Comparison of ENCODE assay signal across 24 cellular contexts in the genomic region with DNA sequence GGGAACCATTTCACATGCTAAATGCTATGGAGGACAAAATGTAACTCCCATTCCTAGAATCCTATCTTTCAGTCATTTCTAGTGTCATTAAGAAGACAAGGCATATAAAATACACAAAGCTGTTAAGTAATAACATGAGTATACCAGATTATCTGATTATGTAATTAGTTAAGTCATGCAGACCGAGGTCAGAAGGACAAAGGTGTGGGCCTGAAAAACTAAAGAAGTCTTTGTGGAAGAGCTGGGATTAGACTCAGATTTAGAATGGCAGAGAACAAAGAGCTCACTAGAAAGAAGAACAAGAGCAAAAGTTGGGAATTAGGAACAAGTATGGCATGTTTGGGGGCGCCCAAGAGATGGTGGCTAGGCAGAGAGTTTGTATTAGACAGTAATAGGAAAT. TPM values are rescaled to one million over a fixed set of nuclear protein-coding genes. Genes with fewer than 3 reads are reported as not detected.
DNase-seq lines count a peak whose midpoint lies in the region; ATAC-seq, FAIRE-seq and TF ChIP-seq lines count a peak whose summit lies in the region.
"Had no signal": no experiment of that assay in that cellular context is flagged by ENCODE, and none has a peak within 500 bp of the region (broad histone marks: within the 10 kb centered on the region; RNA-seq: fewer than 3 reads in every experiment).

No MANE protein-coding gene starts in this region.

- H3K4me3 ChIP-seq in mammary epithelial cell (replicated peaks in 1 of 3; ENCODE audit: insufficient read depth in 1 of 3, low read depth in 2 of 3, low read length in 3 of 3) (no peak overlapping the region), neural progenitor cell (no peak overlapping the region)
- H3K4me3 ChIP-seq: SJCRH30 had no signal

- H3K9me3 ChIP-seq in mammary epithelial cell (replicated peaks; ENCODE audit: insufficient read depth, low read length) (peaks cover 2% of the 10 kb centered on the region), neural progenitor cell (ENCODE audit: low read depth) (no peaks in the 10 kb centered on the region)
- H3K9me3 ChIP-seq: SJCRH30 had no signal

- 66% methylated on average over 2 of the region's 2 CpGs for WGBS in mammary epithelial cell (ENCODE audit: low coverage, missing lambda C conversion rate)

- H3K27ac ChIP-seq in mammary epithelial cell (ENCODE audit: insufficient read depth, low read depth, low read length) = no peak overlapping the region
- peak overlapping the region; percentile 65 for H3K27ac ChIP-seq in neural progenitor cell
- H3K27ac ChIP-seq: KMS-11, SJCRH30 had no signal

- H2AFZ ChIP-seq in mammary epithelial cell (ENCODE audit: low read depth, low read length) (no peak overlapping the region), neural progenitor cell (replicated peaks) (no peak overlapping the region)

- H3K9me3 Mint-ChIP-seq in Calu3 (ENCODE audit: low read depth, unreplicated experiment) = no peaks in the 10 kb centered on the region
- H3K9me3 Mint-ChIP-seq in neural progenitor cell = no peaks in the 10 kb centered on the region
- H3K9me3 Mint-ChIP-seq in activated T-helper 1 cell treated with anti-CD3 and anti-CD28 coated beads, Interleukin-12 subunit alpha, Interleukin-12 subunit beta, Interleukin-2, Interleukin-4 antibody, amounts not matched to agents 30 ng/mL and 10 ng/mL and 1 ng/mL, durations not matched to agents 14 hours and 24 hours and 36 hours = peaks cover 5% of the 10 kb centered on the region

- H3K36me3 ChIP-seq in mammary epithelial cell (ENCODE audit: insufficient read depth, low read length) = no peaks in the 10 kb centered on the region
- H3K36me3 ChIP-seq in neural progenitor cell = no peaks in the 10 kb centered on the region

- DNase-seq in Calu3 (no peak), M059J (ENCODE audit: low read depth) (peak; percentile 18), mammary epithelial cell (peak; percentile 21), neural progenitor cell (ENCODE audit: low spot score) (peak; percentile 85), kidney tubule cell (ENCODE audit: low spot score) (no peak), frontal cortex (ENCODE audit: low spot score in 2 of 2) (no peak)
- DNase-seq in activated T-helper 1 cell treated with anti-CD3 and anti-CD28 coated beads, Interleukin-12 subunit alpha, Interleukin-12 subunit beta, Interleukin-2, Interleukin-4 antibody, amounts not matched to agents 30 ng/mL and 10 ng/mL and 1 ng/mL, durations not matched to agents 14 hours and 24 hours and 36 hours (ENCODE audit: low spot score) = no peak
- DNase-seq: DMS 273 treated with DMSO at 0.1 percent for 48 hours, DMS79, GF-D8, IMR-90, NCI-H1092 treated with DMSO at 0.1 percent for 48 hours, NCI-H1436, NCI-H187 treated with DMSO at 0.1 percent for 48 hours, NCI-H2171 treated with DMSO at 0.1 percent for 48 hours, NCI-H345, NCI-H510A treated with DMSO at 0.1 percent for 48 hours, SJCRH30 had no signal

- ATAC-seq in HG02852 (IDR thresholded peaks at IDR 0.05; ENCODE audit: unreplicated experiment) = no peak
- ATAC-seq: Right ventricle myocardium inferior, SK-N-SH treated with all-trans-retinoic acid at 6 μM for 48 hours had no signal

- H3K27me3 ChIP-seq in mammary epithelial cell (ENCODE audit: insufficient read depth, low read length) (no peaks in the 10 kb centered on the region), neural progenitor cell (no peaks in the 10 kb centered on the region)
- H3K27me3 ChIP-seq: SJCRH30 had no signal

- H3K79me2 ChIP-seq in mammary epithelial cell (ENCODE audit: insufficient read depth, low read length) = no peaks in the 10 kb centered on the region
- no peaks in the 10 kb centered on the region for H3K79me2 ChIP-seq in neural progenitor cell (ENCODE audit: low read depth)

- H3K4me3 Mint-ChIP-seq in Calu3 (ENCODE audit: low read depth, unreplicated experiment) (no peak overlapping the region), neural progenitor cell (no peak overlapping the region)
- no peak overlapping the region for H3K4me3 Mint-ChIP-seq in activated T-helper 1 cell treated with anti-CD3 and anti-CD28 coated beads, Interleukin-12 subunit alpha, Interleukin-12 subunit beta, Interleukin-2, Interleukin-4 antibody, amounts not matched to agents 30 ng/mL and 10 ng/mL and 1 ng/mL, durations not matched to agents 14 hours and 24 hours and 36 hours

- H3K36me3 Mint-ChIP-seq in Calu3 (ENCODE audit: insufficient read depth, unreplicated experiment) (no peaks in the 10 kb centered on the region), neural progenitor cell (peaks cover 13% of the 10 kb centered on the region)
- no peaks in the 10 kb centered on the region for H3K36me3 Mint-ChIP-seq in activated T-helper 1 cell treated with anti-CD3 and anti-CD28 coated beads, Interleukin-12 subunit alpha, Interleukin-12 subunit beta, Interleukin-2, Interleukin-4 antibody, amounts not matched to agents 30 ng/mL and 10 ng/mL and 1 ng/mL, durations not matched to agents 14 hours and 24 hours and 36 hours (ENCODE audit: low read depth)

- H3K4me1 ChIP-seq in mammary epithelial cell (ENCODE audit: insufficient read depth, low read length) (peaks cover 17% of the 10 kb centered on the region), neural progenitor cell (peaks cover 33% of the 10 kb centered on the region)
- H3K4me1 ChIP-seq: SJCRH30 had no signal

- dilution Hi-C loops in mammary epithelial cell (cut with HindIII; ENCODE audit: low sequenced_read_pairs) = no loop called here

- H3K27ac Mint-ChIP-seq in Calu3 (ENCODE audit: unreplicated experiment) (peak overlapping the region; percentile 9), neural progenitor cell (no peak overlapping the region)
- no peak overlapping the region for H3K27ac Mint-ChIP-seq in activated T-helper 1 cell treated with anti-CD3 and anti-CD28 coated beads, Interleukin-12 subunit alpha, Interleukin-12 subunit beta, Interleukin-2, Interleukin-4 antibody, amounts not matched to agents 30 ng/mL and 10 ng/mL and 1 ng/mL, durations not matched to agents 14 hours and 24 hours and 36 hours

- no peak overlapping the region for H3K4me2 ChIP-seq in mammary epithelial cell (ENCODE audit: insufficient read depth, low read depth, low read length)
- H3K4me2 ChIP-seq in neural progenitor cell = peak overlapping the region; percentile 58
- H3K4me2 ChIP-seq: KMS-11 had no signal

- H3K9ac ChIP-seq in mammary epithelial cell (ENCODE audit: insufficient read depth, low read length) (no peak overlapping the region), neural progenitor cell (no peak overlapping the region)
- H3K9ac ChIP-seq: KMS-11 had no signal

- no peaks in the 10 kb centered on the region for H3F3A ChIP-seq in neural progenitor cell (ENCODE audit: low read depth)

- CTCF ChIA-PET in Calu3 (lab: Charles Lee) = no interaction called here
- CTCF ChIA-PET in mammary epithelial cell (lab: Charles Lee; ENCODE audit: low non-redundant PET) = no interaction called here

- TF ChIP-seq CTCF in Calu3 (IDR thresholded peaks at IDR 0.05; ENCODE audit: unreplicated experiment) (no peak), mammary epithelial cell (conservative IDR thresholded peaks at IDR 0.05 in 1 of 2, IDR thresholded peaks at IDR 0.05 in 1 of 2; ENCODE audit: extremely low read depth in 1 of 2, insufficient read depth in 1 of 2, low read depth in 1 of 2, low read length in 2 of 2) (no peak), neural progenitor cell (IDR thresholded peaks at IDR 0.05) (peak; percentile 18)

- no peaks in the 10 kb centered on the region for H4K20me1 ChIP-seq in mammary epithelial cell (ENCODE audit: insufficient read depth, low read length)
- no peaks in the 10 kb centered on the region for H4K20me1 ChIP-seq in neural progenitor cell (ENCODE audit: low read depth)

- H3K27me3 Mint-ChIP-seq in Calu3 (ENCODE audit: unreplicated experiment) (no peaks in the 10 kb centered on the region), neural progenitor cell (ENCODE audit: insufficient read depth, low read depth) (peaks cover 2% of the 10 kb centered on the region)
- peaks cover 15% of the 10 kb centered on the region for H3K27me3 Mint-ChIP-seq in activated T-helper 1 cell treated with anti-CD3 and anti-CD28 coated beads, Interleukin-12 subunit alpha, Interleukin-12 subunit beta, Interleukin-2, Interleukin-4 antibody, amounts not matched to agents 30 ng/mL and 10 ng/mL and 1 ng/mL, durations not matched to agents 14 hours and 24 hours and 36 hours (ENCODE audit: insufficient read depth)

- FAIRE-seq in frontal cortex (lab: Jason Lieb, UNC) = no peak
- FAIRE-seq: GM12891, HTR-8/SVneo had no signal

- intact Hi-C loops in Calu3 (cut with micrococcal nuclease; ENCODE audit: unreplicated experiment) (no loop called here), mammary epithelial cell (cut with micrococcal nuclease) (no loop called here)
- intact Hi-C loops in activated T-helper 1 cell treated with anti-CD3 and anti-CD28 coated beads, Interleukin-12 subunit alpha, Interleukin-12 subunit beta, Interleukin-2, Interleukin-4 antibody, amounts not matched to agents 30 ng/mL and 10 ng/mL and 1 ng/mL, durations not matched to agents 14 hours and 24 hours and 36 hours (cut with micrococcal nuclease) = no loop called here

- in situ Hi-C loops in mammary epithelial cell (cut with MboI; ENCODE audit: low sequenced_read_pairs in 2 of 2) = no loop called here

- peaks cover 29% of the 10 kb centered on the region for H3K4me1 Mint-ChIP-seq in Calu3 (ENCODE audit: low read depth, unreplicated experiment)
- peaks cover 4% of the 10 kb centered on the region for H3K4me1 Mint-ChIP-seq in neural progenitor cell
- H3K4me1 Mint-ChIP-seq in activated T-helper 1 cell treated with anti-CD3 and anti-CD28 coated beads, Interleukin-12 subunit alpha, Interleukin-12 subunit beta, Interleukin-2, Interleukin-4 antibody, amounts not matched to agents 30 ng/mL and 10 ng/mL and 1 ng/mL, durations not matched to agents 14 hours and 24 hours and 36 hours (ENCODE audit: low read depth) = no peaks in the 10 kb centered on the region

- BruUV-seq in Calu3 (replicated peaks; lab: Mats Ljungman, UMichigan) (no TSS peak), mammary epithelial cell (replicated peaks; lab: Mats Ljungman, UMichigan) (no TSS peak)

RNA-seq across cellular contexts. Expression of gene EFHC1, which starts 37.0 kb away (rescaled TPM):
- total RNA-seq in Calu3 (2022) (18.1 and 25.6 TPM in 2 replicates), mammary epithelial cell (10 to 100 TPM; 16.3 to 17.6 TPM), neural progenitor cell (ENCODE audit: low replicate concordance) (53.9 and 59.8 TPM in 2 replicates), frontal cortex (22.4 TPM)
- total RNA-seq in M059J (2014; rRNA removed; shearing (Covaris generic)) = 25.1 and 44.4 TPM in 2 replicates
- polyA plus RNA-seq in mammary epithelial cell = 10.5 TPM
- 13.2 TPM for polyA minus RNA-seq in mammary epithelial cell
- total RNA-seq in activated T-helper 1 cell treated with anti-CD3 and anti-CD28 coated beads, Interleukin-12 subunit alpha, Interleukin-12 subunit beta, Interleukin-2, Interleukin-4 antibody, amounts not matched to agents 30 ng/mL and 10 ng/mL and 1 ng/mL, durations not matched to agents 14 hours and 24 hours and 36 hours = 0.70 and 1.3 TPM in 2 replicates

Comparison
In these comparisons a context has a peak if more than half of its experiments do, and no peak if none do; other contexts are left out.
1. DNase-seq: peak in M059J (single experiment), mammary epithelial cell (single experiment) and neural progenitor cell (single experiment); none in Calu3 (single experiment), activated T-helper 1 cell treated with anti-CD3 and anti-CD28 coated beads, Interleukin-12 subunit alpha, Interleukin-12 subunit beta, Interleukin-2, Interleukin-4 antibody, amounts not matched to agents 30 ng/mL and 10 ng/mL and 1 ng/mL, durations not matched to agents 14 hours and 24 hours and 36 hours (single experiment), kidney tubule cell (single experiment) and frontal cortex (0 of 2).